ENCODE assay signal across 8 cellular contexts in the genomic region with DNA sequence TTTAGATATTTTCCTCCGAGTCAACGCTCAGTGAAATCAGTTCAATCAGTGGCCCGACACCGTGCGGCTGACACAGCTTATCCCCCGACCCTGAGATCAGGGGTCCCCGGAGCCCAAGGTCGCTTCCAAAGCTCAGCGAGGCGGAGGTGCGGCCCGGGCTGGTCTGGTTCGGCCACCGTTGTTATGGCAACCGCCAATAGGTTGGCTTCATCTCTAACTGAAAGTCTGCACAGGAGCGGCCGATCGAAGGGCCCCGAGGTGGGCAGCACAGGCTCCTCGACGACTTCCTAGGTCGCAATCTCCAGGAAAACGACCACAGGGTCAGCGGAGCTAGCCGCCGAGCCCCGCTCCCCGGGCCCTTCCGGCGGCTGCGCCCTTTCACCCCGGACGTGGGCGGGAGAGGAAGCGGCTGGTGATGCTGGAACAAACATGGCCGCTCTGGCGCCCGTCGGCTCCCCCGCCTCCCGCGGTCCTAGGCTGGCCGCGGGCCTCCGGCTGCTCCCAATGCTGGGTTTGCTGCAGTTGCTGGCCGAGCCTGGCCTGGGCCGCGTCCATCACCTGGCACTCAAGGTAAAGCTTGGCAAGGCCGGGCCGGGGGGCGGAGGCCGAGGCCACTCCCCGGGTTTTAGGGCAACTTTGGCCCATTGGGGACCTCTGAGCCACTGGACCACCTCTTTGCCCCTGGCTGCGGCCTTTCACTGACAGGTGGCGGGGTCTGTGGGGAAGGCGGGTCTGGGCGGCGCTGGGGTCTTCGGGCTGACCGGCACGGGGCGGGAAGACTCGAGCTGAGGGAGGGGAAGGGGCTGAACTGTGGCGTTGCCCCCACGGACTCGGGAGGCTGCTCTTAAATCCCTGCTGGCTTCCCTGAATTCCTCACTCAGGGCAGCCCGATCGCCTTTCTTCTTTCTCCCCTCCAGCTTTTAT. TPM values are rescaled to one million over a fixed set of nuclear protein-coding genes. Genes with fewer than 3 reads are reported as not detected.
A peak's percentile ranks its signal among the peaks of the same experiment; 100 is the strongest.
DNase-seq lines count a peak whose midpoint lies in the region; ATAC-seq, FAIRE-seq and TF ChIP-seq lines count a peak whose summit lies in the region.

GPR107 (plus strand) TSS at position 403 of the 924 bp plus-strand sequence; CDS start at position 430, 27 bp downstream.

- no peaks in the 10 kb centered on the region for H3K9me3 ChIP-seq in WERI-Rb-1 (ENCODE audit: severe bottlenecking)
- H3K9me3 ChIP-seq in mammary epithelial cell (replicated peaks; ENCODE audit: insufficient read depth, low read length), result no peaks in the 10 kb centered on the region
- no peaks in the 10 kb centered on the region for H3K9me3 ChIP-seq in small intestine (ENCODE audit: control insufficient read depth, low read depth)

- H3K27me3 ChIP-seq in WERI-Rb-1 (ENCODE audit: insufficient read depth, low read depth, severe bottlenecking) (no peaks in the 10 kb centered on the region), mammary epithelial cell (ENCODE audit: insufficient read depth, low read length) (no peaks in the 10 kb centered on the region), small intestine (ENCODE audit: control insufficient read depth in 2 of 2, insufficient read depth in 2 of 2, low read length in 2 of 2) (no peaks in the 10 kb centered on the region)

- H3K36me3 ChIP-seq in WERI-Rb-1, result peaks cover 11% of the 10 kb centered on the region
- peaks cover 2% of the 10 kb centered on the region for H3K36me3 ChIP-seq in mammary epithelial cell (ENCODE audit: insufficient read depth, low read length)
- H3K36me3 ChIP-seq in small intestine (ENCODE audit: control insufficient read depth in 2 of 2, insufficient read depth in 2 of 2, low read length in 2 of 2), result no peaks in the 10 kb centered on the region

- peak within 1 kb of the TSS; percentile 84 for H3K9ac ChIP-seq in mammary epithelial cell (ENCODE audit: insufficient read depth, low read length)

- BruUV-seq in mammary epithelial cell (replicated peaks; lab: Mats Ljungman, UMichigan), result no TSS peak

- intact Hi-C loops in mammary epithelial cell (cut with micrococcal nuclease), result no loop called here

- H3K4me2 ChIP-seq in mammary epithelial cell (ENCODE audit: insufficient read depth, low read depth, low read length), result peak within 1 kb of the TSS; percentile 81

- no peak for TF ChIP-seq CTCF in GM12865 (IDR thresholded peaks at IDR 0.05; ENCODE audit: insufficient read depth, low read depth, low read length, missing control alignments)
- no peak for TF ChIP-seq CTCF in WERI-Rb-1 (IDR thresholded peaks at IDR 0.05; ENCODE audit: low read depth, low read length)
- no peak for TF ChIP-seq CTCF in mammary epithelial cell (conservative IDR thresholded peaks at IDR 0.05 in 1 of 2, IDR thresholded peaks at IDR 0.05 in 1 of 2; ENCODE audit: extremely low read depth in 1 of 2, insufficient read depth in 1 of 2, low read depth in 1 of 2, low read length in 2 of 2)

- in situ Hi-C loops in mammary epithelial cell (cut with MboI; ENCODE audit: low sequenced_read_pairs in 2 of 2), result no loop called here

- H4K20me1 ChIP-seq in mammary epithelial cell (ENCODE audit: insufficient read depth, low read length), result no peaks in the 10 kb centered on the region

- no peak for FAIRE-seq in small intestine (lab: Jason Lieb, UNC)

- peaks cover 63% of the 10 kb centered on the region for H3K79me2 ChIP-seq in mammary epithelial cell (ENCODE audit: insufficient read depth, low read length)

- DNase-seq in GM12865 (ENCODE audit: low read depth) (peak; percentile 78), NCI-H2029 treated with DMSO at 0.1 percent for 48 hours (lab: John Stamatoyannopoulos, UW) (peak; percentile 25), WERI-Rb-1 (peak; percentile 85), mammary epithelial cell (peak; percentile 68), iPS-NIHi7 (ENCODE audit: extremely low spot score) (peak; percentile 91), small intestine (peak; percentile 77)

- dilution Hi-C loops in mammary epithelial cell (cut with HindIII; ENCODE audit: low sequenced_read_pairs), result loop anchor here (5.0 kb wide), 1 partner anchor 216 kb away; the partner anchor contains the start of genes C9orf78 and USP20

- H3K27ac ChIP-seq in WERI-Rb-1 (peak within 1 kb of the TSS; percentile 89), mammary epithelial cell (ENCODE audit: insufficient read depth, low read depth, low read length) (peak within 1 kb of the TSS; percentile 82), small intestine (ENCODE audit: low read depth in 1 of 2, low read length in 1 of 2) (peak within 1 kb of the TSS; percentile 62 to 89)

- CTCF ChIA-PET in mammary epithelial cell (lab: Charles Lee; ENCODE audit: low non-redundant PET), result no interaction called here

- H2AFZ ChIP-seq in mammary epithelial cell (ENCODE audit: low read depth, low read length), result peak within 1 kb of the TSS; percentile 94

- H3K4me3 ChIP-seq in GM12865 (ENCODE audit: low read depth, low read length) (peak within 1 kb of the TSS; percentile 100), WERI-Rb-1 (ENCODE audit: low read depth, low read length) (peak within 1 kb of the TSS; percentile 95), mammary epithelial cell (replicated peaks in 1 of 3; ENCODE audit: insufficient read depth in 1 of 3, low read depth in 2 of 3, low read length in 3 of 3) (peak within 1 kb of the TSS; percentile 71 to 89 (median 86)), small intestine (ENCODE audit: low read depth in 1 of 2, low read length in 2 of 2) (peak within 1 kb of the TSS; percentile 66 to 90)

- peaks cover 10% of the 10 kb centered on the region for H3K4me1 ChIP-seq in mammary epithelial cell (ENCODE audit: insufficient read depth, low read length)
- H3K4me1 ChIP-seq in small intestine (ENCODE audit: control insufficient read depth in 2 of 2, insufficient read depth in 1 of 2, low read depth in 1 of 2, low read length in 1 of 2), result peaks cover 0 to 5% of the 10 kb centered on the region in 2 donors

- whole genome bisulfite sequencing in mammary epithelial cell (ENCODE audit: low coverage, missing lambda C conversion rate), result 2% methylated on average over 16 of the region's 68 CpGs
- 1% methylated on average over 58 to 68 of the region's 68 CpGs for WGBS in small intestine, 3 donors

- ATAC-seq in HG02678 (IDR thresholded peaks at IDR 0.05; ENCODE audit: unreplicated experiment), result peak; percentile 92
- ATAC-seq in HG03469 (IDR thresholded peaks at IDR 0.05; ENCODE audit: unreplicated experiment), result no peak

RNA-seq across cellular contexts. Expression of gene GPR107, which starts in this region (rescaled TPM):
- total RNA-seq in mammary epithelial cell, result 10 to 100 TPM; 34.2 to 41.4 TPM
- polyA plus RNA-seq in mammary epithelial cell, result 20.5 TPM
- polyA minus RNA-seq in mammary epithelial cell, result 24.8 TPM
- polyA plus RNA-seq in small intestine, result 10 to 100 TPM in 1 of 3 donors, 1 to 10 TPM in 2; 2.7 to 22.4 (median 3.2) TPM

Comparison
In these comparisons a context has a peak if more than half of its experiments do, and no peak if none do; other contexts are left out.
1. DNase-seq: peak in every context shown above with its lines; median percentile 91 in iPS-NIHi7; 85 in WERI-Rb-1; 78 in GM12865; 77 in small intestine; 68 in mammary epithelial cell; 25 in NCI-H2029 treated with DMSO at 0.1 percent for 48 hours.